7 cellular contexts compared by ENCODE assay signal in genomic region chr14:104722938-104723650, GRCh38. TPM values are rescaled to one million over a fixed set of nuclear protein-coding genes. Genes with fewer than 3 reads are reported as not detected.
DNase-seq lines count a peak whose midpoint lies in the region; ATAC-seq, FAIRE-seq and TF ChIP-seq lines count a peak whose summit lies in the region.

No MANE protein-coding gene starts in this region.

- no peak overlapping the region for H2AFZ ChIP-seq in keratinocyte (ENCODE audit: control insufficient read depth, low read length)

- no peak for ATAC-seq in GM18520 (IDR thresholded peaks at IDR 0.05; ENCODE audit: unreplicated experiment)

- dilution Hi-C loops in keratinocyte (cut with MboI; ENCODE audit: extremely low pct_ligation_motif_present, low sequenced_read_pairs) = no loop called here

- H3K27me3 ChIP-seq in HUES64 (ENCODE audit: insufficient read depth, low read length) (no peaks in the 10 kb centered on the region; the same call in 1 of the 2 replicates), keratinocyte (ENCODE audit: control insufficient read depth, extremely low read depth, insufficient read depth, low read length) (peaks cover 5% of the 10 kb centered on the region), subcutaneous abdominal adipose tissue (ENCODE audit: control insufficient read depth in 5 of 5, insufficient read depth in 4 of 5, low read length in 5 of 5) (no peaks in the 10 kb centered on the region)

- in situ Hi-C loops in GM13977 (cut with MboI; ENCODE audit: low pct_unique_long_range_greater_than_20kb, low sequenced_read_pairs, unreplicated experiment) = no loop called here

- TF ChIP-seq CTCF in keratinocyte (optimal IDR thresholded peaks at IDR 0.05 in 1 of 3, IDR thresholded peaks at IDR 0.05 in 1 of 3, conservative IDR thresholded peaks at IDR 0.05 in 1 of 3; ENCODE audit: extremely low read depth in 1 of 3, insufficient read depth in 2 of 3, low read length in 3 of 3) (no peak), GM13977 (IDR thresholded peaks at IDR 0.05; ENCODE audit: extremely low read depth, insufficient read depth, missing control alignments) (no peak)

- peaks cover 3% of the 10 kb centered on the region; the same call in 1 of the 2 replicates for H3K36me3 ChIP-seq in HUES64 (ENCODE audit: insufficient read depth, low read length)
- H3K36me3 ChIP-seq in keratinocyte (ENCODE audit: control insufficient read depth in 2 of 2, extremely low read depth in 1 of 2, insufficient read depth in 2 of 2, low read length in 2 of 2) = peaks cover 0 to 10% of the 10 kb centered on the region in 2 experiments
- H3K36me3 ChIP-seq in subcutaneous abdominal adipose tissue (ENCODE audit: control insufficient read depth in 5 of 5, insufficient read depth in 5 of 5, low read length in 5 of 5) = peaks cover 0 to 33% (median 28%) of the 10 kb centered on the region in 5 donors

- WGBS in HUES64 = 53% methylated on average over 26 of the region's 26 CpGs

- H3K9ac ChIP-seq in HUES64 (ENCODE audit: low read depth, low read length) (no peak overlapping the region), keratinocyte (ENCODE audit: control insufficient read depth, extremely low read depth, insufficient read depth, low read length) (no peak overlapping the region), subcutaneous abdominal adipose tissue (ENCODE audit: low read length in 5 of 5) (no peak overlapping the region)

- H3K27ac ChIP-seq in HUES64 (ENCODE audit: low read depth, low read length) (no peak overlapping the region), keratinocyte (ENCODE audit: control insufficient read depth, insufficient read depth, low read length) (no peak overlapping the region), subcutaneous abdominal adipose tissue (ENCODE audit: low read depth, low read length) (no peak overlapping the region)

- no peaks in the 10 kb centered on the region for H3K9me3 ChIP-seq in HUES64 (ENCODE audit: insufficient read depth, low read depth, low read length)
- H3K9me3 ChIP-seq in keratinocyte (ENCODE audit: control insufficient read depth, low read depth, low read length) = no peaks in the 10 kb centered on the region
- H3K9me3 ChIP-seq in subcutaneous abdominal adipose tissue (ENCODE audit: control insufficient read depth in 5 of 5, low read length in 5 of 5) = no peaks in the 10 kb centered on the region

- H3K9me1 ChIP-seq in keratinocyte (ENCODE audit: control insufficient read depth, extremely low read depth, insufficient read depth, low read length) = no peaks in the 10 kb centered on the region

- DNase-seq in SKM-1 (lab: John Stamatoyannopoulos, UW; ENCODE audit: unreplicated experiment) (peak; percentile 11), keratinocyte (ENCODE audit: low read depth, low spot score) (no peak), GF-D8 (lab: John Stamatoyannopoulos, UW) (no peak), GM13977 (ENCODE audit: low spot score) (no peak)

- H3K4me3 ChIP-seq in HUES64 (ENCODE audit: low read length) (peak overlapping the region; percentile 78), keratinocyte (ENCODE audit: control insufficient read depth in 2 of 3, extremely low read depth in 1 of 3, insufficient read depth in 2 of 3, low read depth in 1 of 3, low read length in 3 of 3) (peak overlapping the region; percentile 34 to 66 (median 51)), subcutaneous abdominal adipose tissue (ENCODE audit: low read depth in 1 of 5, low read length in 5 of 5) (peak overlapping the region in 3 of 5 donors; percentile 65 to 78 (median 73))

- H3K4me2 ChIP-seq in keratinocyte (ENCODE audit: control insufficient read depth, extremely low read depth, insufficient read depth, low read depth, low read length) = peak overlapping the region; percentile 76

- H3K4me1 ChIP-seq in HUES64 (ENCODE audit: insufficient read depth, low read length) (peaks cover 6% of the 10 kb centered on the region; the same call in 1 of the 2 replicates), keratinocyte (ENCODE audit: control insufficient read depth, extremely low read depth, insufficient read depth, low read length) (peaks cover 6% of the 10 kb centered on the region), subcutaneous abdominal adipose tissue (ENCODE audit: control insufficient read depth in 5 of 5, insufficient read depth in 5 of 5, low read length in 5 of 5) (peaks cover 0 to 62% (median 48%) of the 10 kb centered on the region in 5 donors)

- no peaks in the 10 kb centered on the region for H3K79me2 ChIP-seq in keratinocyte (ENCODE audit: control insufficient read depth, insufficient read depth, low read length)

- peaks cover 7% of the 10 kb centered on the region for H4K20me1 ChIP-seq in keratinocyte (ENCODE audit: control insufficient read depth, extremely low read depth, insufficient read depth, low read length)

- FAIRE-seq in keratinocyte (lab: Jason Lieb, UNC) = no peak

RNA-seq across cellular contexts. Expression of gene ADSS1, which starts 0.9 kb away (rescaled TPM):
- polyA plus RNA-seq in HUES64 (2013, experiment 1 of 2) = 5.6 TPM
- polyA plus RNA-seq in HUES64 (2013, experiment 2 of 2) = 9.2 TPM
- polyA plus RNA-seq in keratinocyte = 1.7 to 4.9 TPM (median 1.8 TPM) in 3 replicates
- 12.4 TPM for polyA plus RNA-seq in keratinocyte (2011; ENCODE audit: low read depth)
- 1.1 and 1.8 TPM in 2 replicates for polyA plus RNA-seq in keratinocyte (2011; cell fraction: cytosol; rRNA removed)
- 7.2 and 9.8 TPM in 2 replicates for polyA plus RNA-seq in keratinocyte (2011; cell fraction: nucleus; rRNA removed)
- polyA plus RNA-seq in keratinocyte (2012; ENCODE audit: low replicate concordance) = 1.4 and 22.0 TPM in 2 replicates
- polyA minus RNA-seq in keratinocyte = 0.32 to 1.5 TPM (median 1.3 TPM) in 3 replicates
- polyA minus RNA-seq in keratinocyte (2011; cell fraction: cytosol; rRNA and poly(A)+ RNA removed) = 2.1 TPM
- polyA minus RNA-seq in keratinocyte (2011; cell fraction: nucleus; rRNA and poly(A)+ RNA removed) = 2.0 and 4.4 TPM in 2 replicates

RNA-seq across cellular contexts. Expression of gene SIVA1, which starts 29.9 kb away (rescaled TPM):
- polyA plus RNA-seq in HUES64 (2013, experiment 1 of 2) = 136 TPM
- polyA plus RNA-seq in HUES64 (2013, experiment 2 of 2) = 121 TPM
- polyA plus RNA-seq in keratinocyte = 33.5 to 63.3 TPM (median 35.3 TPM) in 3 replicates
- polyA plus RNA-seq in keratinocyte (2011; ENCODE audit: low read depth) = 9.6 TPM
- polyA plus RNA-seq in keratinocyte (2011; cell fraction: cytosol; rRNA removed) = 20.5 and 64.3 TPM in 2 replicates
- 31.3 and 53.0 TPM in 2 replicates for polyA plus RNA-seq in keratinocyte (2011; cell fraction: nucleus; rRNA removed)
- polyA plus RNA-seq in keratinocyte (2012; ENCODE audit: low replicate concordance) = 30.1 and 57.7 TPM in 2 replicates
- polyA minus RNA-seq in keratinocyte = 7.4 to 12.8 TPM (median 12.5 TPM) in 3 replicates
- polyA minus RNA-seq in keratinocyte (2011; cell fraction: cytosol; rRNA and poly(A)+ RNA removed) = 38.8 TPM
- 9.2 and 11.4 TPM in 2 replicates for polyA minus RNA-seq in keratinocyte (2011; cell fraction: nucleus; rRNA and poly(A)+ RNA removed)

RNA-seq across cellular contexts. Expression of gene INF2, which starts 33.7 kb away (rescaled TPM):
- polyA plus RNA-seq in HUES64 (2013, experiment 1 of 2) = 37.2 TPM
- 32.2 TPM for polyA plus RNA-seq in HUES64 (2013, experiment 2 of 2)
- 22.6 to 42.4 TPM (median 31.6 TPM) in 3 replicates for polyA plus RNA-seq in keratinocyte
- 13.0 TPM for polyA plus RNA-seq in keratinocyte (2011; ENCODE audit: low read depth)
- 21.2 and 50.7 TPM in 2 replicates for polyA plus RNA-seq in keratinocyte (2011; cell fraction: cytosol; rRNA removed)
- 66.3 and 100 TPM in 2 replicates for polyA plus RNA-seq in keratinocyte (2011; cell fraction: nucleus; rRNA removed)
- polyA plus RNA-seq in keratinocyte (2012; ENCODE audit: low replicate concordance) = 31.0 and 82.3 TPM in 2 replicates
- 27.3 to 92.4 TPM (median 35.0 TPM) in 3 replicates for polyA minus RNA-seq in keratinocyte
- polyA minus RNA-seq in keratinocyte (2011; cell fraction: cytosol; rRNA and poly(A)+ RNA removed) = 74.2 TPM
- 56.2 and 58.6 TPM in 2 replicates for polyA minus RNA-seq in keratinocyte (2011; cell fraction: nucleus; rRNA and poly(A)+ RNA removed)
